In the genomic region with DNA sequence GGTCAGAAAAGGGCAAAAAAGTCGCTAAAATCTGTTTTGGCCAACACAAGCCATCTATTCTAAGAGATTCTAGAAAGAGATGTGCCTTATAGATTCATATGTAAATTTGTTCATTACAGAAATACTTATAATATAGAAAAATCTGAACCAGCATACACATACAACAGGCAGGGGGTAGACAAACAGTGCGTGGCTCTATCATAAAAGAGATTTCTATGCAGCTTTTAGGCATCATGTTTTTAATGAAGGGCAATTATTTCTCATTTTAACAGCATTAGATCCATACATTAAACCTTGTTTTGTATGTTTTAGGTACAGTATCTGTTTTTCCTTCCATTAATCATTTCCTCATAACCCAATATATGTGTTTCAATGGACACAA, we compare ENCODE assay signal across 8 cellular contexts. TPM values are rescaled to one million over a fixed set of nuclear protein-coding genes. Genes with fewer than 3 reads are reported as not detected.
DNase-seq lines count a peak whose midpoint lies in the region; ATAC-seq and TF ChIP-seq lines count a peak whose summit lies in the region.

No MANE protein-coding gene starts in this region.

- no peaks in the 10 kb centered on the region for H3K9me3 ChIP-seq in DND-41 (ENCODE audit: insufficient read depth, low read length, severe bottlenecking)

- H2AFZ ChIP-seq in DND-41 (ENCODE audit: low read depth, low read length) = peak overlapping the region; percentile 95

- POLR2A ChIA-PET in RWPE1 (lab: Yijun Ruan, JAX; ENCODE audit: low non-redundant PET) = no interaction called here

- CTCF ChIA-PET in RWPE1 (lab: Yijun Ruan, JAX) = no interaction called here

- ATAC-seq in DND-41 (ENCODE audit: insufficient read depth, low read depth) = no peak
- ATAC-seq in sciatic nerve = peak; percentile 3

- H3K27ac ChIP-seq in DND-41 (ENCODE audit: low read length) (peak overlapping the region; percentile 98), RWPE1 (peak overlapping the region; percentile 73)

- intact Hi-C loops in sciatic nerve (cut with DNase I) = no loop called here

- H3K4me3 ChIP-seq in DND-41 (ENCODE audit: low read depth in 1 of 2, low read length in 2 of 2) (peak overlapping the region; percentile 83 to 88), epithelial cell of proximal tubule (ENCODE audit: low read depth, low read length) (peak overlapping the region; percentile 66)

- H3K36me3 ChIP-seq in DND-41 (ENCODE audit: insufficient read depth, low read length) = peaks cover 19% of the 10 kb centered on the region

- no peak for TF ChIP-seq CTCF in DND-41 (IDR thresholded peaks at IDR 0.05; ENCODE audit: borderline replicate concordance, extremely low read depth, low read length, poor library complexity, severe bottlenecking)
- no peak for TF ChIP-seq CTCF in RWPE1 (conservative IDR thresholded peaks at IDR 0.05; ENCODE audit: low read depth)
- TF ChIP-seq CTCF in epithelial cell of proximal tubule (conservative IDR thresholded peaks at IDR 0.05; ENCODE audit: low read depth, low read length) = no peak

- H3K79me2 ChIP-seq in DND-41 (ENCODE audit: insufficient read depth, low read length) = peaks cover 23% of the 10 kb centered on the region

- peak overlapping the region; percentile 82 for H3K9ac ChIP-seq in DND-41 (ENCODE audit: low read depth, low read length)

- H3K4me2 ChIP-seq in DND-41 (ENCODE audit: insufficient read depth, low read length) = peak overlapping the region; percentile 67

- peaks cover 40% of the 10 kb centered on the region for H3K4me1 ChIP-seq in DND-41 (ENCODE audit: insufficient read depth, low read length)

- DNase-seq in DND-41 (no peak), RWPE1 (ENCODE audit: low spot score) (no peak), epithelial cell of proximal tubule (ENCODE audit: low read depth) (no peak), sciatic nerve (ENCODE audit: low spot score) (no peak), dermis blood vessel endothelial cell (no peak), germinal center (ENCODE audit: low spot score) (no peak), midbrain (lab: John Stamatoyannopoulos, UW) (no peak), ecto neural progenitor cell (ENCODE audit: low spot score) (no peak)

- H3K27me3 ChIP-seq in DND-41 (ENCODE audit: insufficient read depth, low read length, poor library complexity) = no peaks in the 10 kb centered on the region

- H4K20me1 ChIP-seq in DND-41 (ENCODE audit: insufficient read depth, low read length) = no peaks in the 10 kb centered on the region

RNA-seq across cellular contexts. Expression of a gene that starts 0.7 kb away (rescaled TPM):
- 0.86 and 1.1 TPM in 2 replicates for total RNA-seq in epithelial cell of proximal tubule
- 33.4 TPM for total RNA-seq in sciatic nerve
- 16.9 and 20.3 TPM in 2 replicates for total RNA-seq in dermis blood vessel endothelial cell

RNA-seq across cellular contexts. Expression of a gene that starts 16.8 kb away (rescaled TPM):
- total RNA-seq in epithelial cell of proximal tubule (6.0 and 6.1 TPM in 2 replicates), sciatic nerve (29.1 TPM), dermis blood vessel endothelial cell (7.8 and 9.3 TPM in 2 replicates)

RNA-seq across cellular contexts. Expression of a gene that starts 38.9 kb away (rescaled TPM):
- total RNA-seq in epithelial cell of proximal tubule (5.4 and 7.2 TPM in 2 replicates), sciatic nerve (30.1 TPM), dermis blood vessel endothelial cell (21.7 and 25.0 TPM in 2 replicates)

RNA-seq across cellular contexts. Expression of a gene that starts 58.1 kb away (rescaled TPM):
- total RNA-seq in epithelial cell of proximal tubule (7.1 and 12.1 TPM in 2 replicates), sciatic nerve (12.5 TPM), dermis blood vessel endothelial cell (13.8 and 15.0 TPM in 2 replicates)

RNA-seq across cellular contexts. Expression of a gene that starts 59.1 kb away (rescaled TPM):
- total RNA-seq in epithelial cell of proximal tubule (0.14 TPM in 1 of 2 replicates, not detected in the other), sciatic nerve (not detected), dermis blood vessel endothelial cell (not detected in 2 replicates)
